20 cellular contexts compared by ENCODE assay signal in the genomic region with DNA sequence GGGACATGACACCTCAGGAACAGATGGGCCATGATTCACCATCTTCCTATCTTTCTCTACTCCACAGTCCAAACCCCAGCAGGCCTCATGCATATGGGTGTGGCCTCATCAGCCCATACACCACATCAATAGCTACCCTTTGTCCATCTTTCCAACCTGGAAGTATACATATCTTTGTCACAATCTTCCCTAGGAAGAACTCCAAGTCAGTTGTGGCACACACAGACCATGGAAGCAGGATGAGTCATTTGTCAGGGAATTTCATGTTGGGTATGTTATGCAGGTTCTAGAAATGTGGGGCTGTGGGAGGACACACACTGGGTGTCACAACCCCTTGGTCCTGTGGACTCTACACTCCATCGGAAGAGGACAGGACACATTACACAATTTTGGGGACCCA. TPM values are rescaled to one million over a fixed set of nuclear protein-coding genes. Genes with fewer than 3 reads are reported as not detected.
"Had no signal": no experiment of that assay in that cellular context is flagged by ENCODE, and none has a peak within 500 bp of the region (broad histone marks: within the 10 kb centered on the region; RNA-seq: fewer than 3 reads in every experiment).

No MANE protein-coding gene starts in this region.

- H3K27me3 ChIP-seq: adrenal gland, heart left ventricle, pancreas, vagina had no signal

- H3K9me3 ChIP-seq: adrenal gland, heart left ventricle, pancreas, vagina had no signal

- DNase-seq: activated CD4-positive, alpha-beta T cell treated with anti-CD3 and anti-CD28 coated beads, Interleukin-2, amount 50 U/mL, for 1 hour; activated CD4-positive, CD25-positive, alpha-beta regulatory T cell; activated naive CD4-positive, alpha-beta T cell treated with anti-CD3 and anti-CD28 coated beads, Interleukin-2, amount 50 U/mL, for 16 hours; adrenal gland; central memory CD4-positive, alpha-beta T cell; cortex of kidney; effector memory CD8-positive, alpha-beta T cell; foreskin melanocyte; heart left ventricle; naive B cell; pancreas; retina; stimulated activated CD4-positive, alpha-beta T cell treated with anti-CD3 and anti-CD28 coated beads, Interleukin-15, amount 100 ng/mL, for 24 hours; T-helper 2 cell had no signal

- H3K4me3 ChIP-seq: adrenal gland, heart left ventricle, pancreas, vagina had no signal

- H3K9me3 Mint-ChIP-seq: effector memory CD8-positive, alpha-beta T cell had no signal

- H3K4me1 ChIP-seq: adrenal gland, heart left ventricle, pancreas, vagina had no signal

- H3K4me3 Mint-ChIP-seq: effector memory CD8-positive, alpha-beta T cell; mesothelial cell of epicardium; naive B cell had no signal

- ATAC-seq: effector memory CD8-positive, alpha-beta T cell had no signal

- H3K27ac ChIP-seq: adrenal gland, heart left ventricle, pancreas, vagina had no signal

- FAIRE-seq: islet of Langerhans, pancreas, TTC549 had no signal

- H3K27me3 Mint-ChIP-seq: naive B cell had no signal

- H3K36me3 Mint-ChIP-seq: mesothelial cell of epicardium, naive B cell had no signal

- H3K27ac Mint-ChIP-seq: effector memory CD8-positive, alpha-beta T cell; mesothelial cell of epicardium had no signal

- H3K36me3 ChIP-seq: adrenal gland, heart left ventricle, pancreas, vagina had no signal

- H3K4me1 Mint-ChIP-seq: naive B cell had no signal

RNA-seq across cellular contexts. Expression of a gene that starts 30.5 kb away (rescaled TPM):
- total RNA-seq: liver, skeletal muscle tissue had no signal

RNA-seq across cellular contexts. Expression of a gene that starts 47.6 kb away (rescaled TPM):
- total RNA-seq: liver, mesothelial cell of epicardium, skeletal muscle tissue, vagina had no signal
- polyA plus RNA-seq: liver had no signal
